In genomic region chr5:129148-129547, GRCh38 we compare ENCODE assay signal across 29 cellular contexts. TPM values are rescaled to one million over a fixed set of nuclear protein-coding genes. Genes with fewer than 3 reads are reported as not detected.
"Had no signal": no experiment of that assay in that cellular context is flagged by ENCODE, and none has a peak within 500 bp of the region (broad histone marks: within the 10 kb centered on the region; RNA-seq: fewer than 3 reads in every experiment).

No MANE protein-coding gene starts in this region.

- H3K27ac Mint-ChIP-seq: activated B cell treated with CpG ODN at 0.5 μM for 24 hours; activated CD8-positive, alpha-beta T cell treated with anti-CD3 and anti-CD28 coated beads for 36 hours; activated naive CD8-positive, alpha-beta T cell treated with anti-CD3 and anti-CD28 coated beads, Interleukin-2, amount 50 U/mL, for 24 hours; activated T-helper 17 cell treated with anti-CD3 and anti-CD28 coated beads, Interleukin-2, amount 50 U/mL, for 72 hours; T-helper 1 cell treated with Interleukin-12 subunit alpha and Interleukin-12 subunit beta and Interleukin-4 antibody, amounts not matched to agents 30 μg/mL and 1 μg/mL, for 36 hours had no signal

- H3K4me3 Mint-ChIP-seq: activated B cell treated with CpG ODN at 0.5 μM for 24 hours; activated CD8-positive, alpha-beta T cell treated with anti-CD3 and anti-CD28 coated beads for 36 hours; activated naive CD8-positive, alpha-beta T cell treated with anti-CD3 and anti-CD28 coated beads, Interleukin-2, amount 50 U/mL, for 24 hours; activated T-cell treated with anti-CD3 and anti-CD28 coated beads, Interleukin-2, amount 50 U/mL, for 4 hours; activated T-helper 17 cell treated with anti-CD3 and anti-CD28 coated beads, Interleukin-2, amount 50 U/mL, for 72 hours; naive thymus-derived CD8-positive, alpha-beta T cell; neural crest cell; T-helper 1 cell treated with Interleukin-12 subunit alpha and Interleukin-12 subunit beta and Interleukin-4 antibody, amounts not matched to agents 30 μg/mL and 1 μg/mL, for 36 hours had no signal

- H3K4me2 ChIP-seq: hepatocyte had no signal

- FAIRE-seq: colon had no signal

- H3K27ac ChIP-seq: gastroesophageal sphincter, hepatocyte, parathyroid adenoma, psoas muscle, right atrium auricular region, spleen, suprapubic skin, tibial artery had no signal

- H3K79me2 ChIP-seq: hepatocyte had no signal

- H3K27me3 ChIP-seq: gastroesophageal sphincter, hepatocyte, right atrium auricular region, suprapubic skin, tibial artery had no signal

- H3K9ac ChIP-seq: parathyroid adenoma had no signal

- H3K4me1 ChIP-seq: parathyroid adenoma, psoas muscle, right atrium auricular region, spleen, suprapubic skin, tibial artery had no signal

- H3K36me3 ChIP-seq: gastroesophageal sphincter, right atrium auricular region, spleen, suprapubic skin, tibial artery had no signal

- ATAC-seq: activated CD8-positive, alpha-beta T cell treated with anti-CD3 and anti-CD28 coated beads for 36 hours; activated naive CD8-positive, alpha-beta T cell treated with anti-CD3 and anti-CD28 coated beads, Interleukin-2, amount 50 U/mL, for 24 hours; activated T-cell treated with anti-CD3 and anti-CD28 coated beads, Interleukin-2, amount 50 U/mL, for 4 hours; activated T-helper 17 cell treated with anti-CD3 and anti-CD28 coated beads, Interleukin-2, amount 50 U/mL, for 72 hours; gastroesophageal sphincter; left cardiac atrium; naive thymus-derived CD8-positive, alpha-beta T cell; psoas muscle had no signal

- H3K4me3 ChIP-seq: gastroesophageal sphincter, hepatocyte, psoas muscle, right atrium auricular region, spleen, suprapubic skin, tibial artery had no signal

- H3K4me1 Mint-ChIP-seq: activated B cell treated with CpG ODN at 0.5 μM for 24 hours; activated T-helper 17 cell treated with anti-CD3 and anti-CD28 coated beads, Interleukin-2, amount 50 U/mL, for 72 hours; naive thymus-derived CD8-positive, alpha-beta T cell had no signal

- H2AFZ ChIP-seq: hepatocyte, parathyroid adenoma had no signal

- H3K9me3 ChIP-seq: suprapubic skin had no signal

- DNase-seq: activated B cell treated with CpG ODN at 0.5 μM for 24 hours; activated CD4-positive, alpha-beta T cell treated with anti-CD3 and anti-CD28 coated beads, Interleukin-2, amount 50 U/mL, for 1 hour; activated CD8-positive, alpha-beta T cell treated with anti-CD3 and anti-CD28 coated beads for 36 hours; activated gamma-delta T cell treated with Interleukin-2 at 50 U/mL for 16 hours; activated naive CD4-positive, alpha-beta T cell treated with anti-CD3 and anti-CD28 coated beads, Interleukin-2, amount 50 U/mL, for 16 hours; activated naive CD8-positive, alpha-beta T cell treated with anti-CD3 and anti-CD28 coated beads, Interleukin-2, amount 50 U/mL, for 24 hours; activated T-cell treated with anti-CD3 and anti-CD28 coated beads, Interleukin-2, amount 50 U/mL, for 4 hours; amygdala; effector memory CD4-positive, alpha-beta T cell; erythroblast; islet precursor cell; left cardiac atrium; naive thymus-derived CD8-positive, alpha-beta T cell; nucleus accumbens; psoas muscle; spleen; stimulated activated naive CD4-positive, alpha-beta T cell; T1000; tibial artery had no signal

RNA-seq across cellular contexts. Expression of gene PLEKHG4B, which starts 37.2 kb away (rescaled TPM):
- total RNA-seq: activated B cell treated with CpG ODN at 0.5 μM for 24 hours; activated CD8-positive, alpha-beta T cell treated with anti-CD3 and anti-CD28 coated beads for 36 hours; dermis microvascular lymphatic vessel endothelial cell; naive thymus-derived CD8-positive, alpha-beta T cell; psoas muscle had no signal
- polyA plus RNA-seq: naive thymus-derived CD8-positive, alpha-beta T cell had no signal
